In genomic region chr16:58454856-58455255, GRCh38 we compare ENCODE assay signal across 25 cellular contexts. TPM values are rescaled to one million over a fixed set of nuclear protein-coding genes. Genes with fewer than 3 reads are reported as not detected.
DNase-seq lines count a peak whose midpoint lies in the region; ATAC-seq and TF ChIP-seq lines count a peak whose summit lies in the region.
"Had no signal": no experiment of that assay in that cellular context is flagged by ENCODE, and none has a peak within 500 bp of the region (broad histone marks: within the 10 kb centered on the region; RNA-seq: fewer than 3 reads in every experiment).

No MANE protein-coding gene starts in this region.

- H3K36me3 Mint-ChIP-seq in stimulated activated effector memory CD8-positive, alpha-beta T cell treated with anti-CD3 and anti-CD28 coated beads, Interleukin-12 subunit alpha, Interleukin-12 subunit beta, amount 100 ng/mL, for 72 hours: no peaks in the 10 kb centered on the region
- H3K36me3 Mint-ChIP-seq: CD14-positive monocyte; CD4-positive, alpha-beta memory T cell; CD4-positive, CD25-positive, alpha-beta regulatory T cell; CD8-positive, alpha-beta memory T cell had no signal

- peaks cover 10% of the 10 kb centered on the region for H3K4me1 Mint-ChIP-seq in stimulated activated effector memory CD8-positive, alpha-beta T cell treated with anti-CD3 and anti-CD28 coated beads, Interleukin-12 subunit alpha, Interleukin-12 subunit beta, amount 100 ng/mL, for 72 hours
- H3K4me1 Mint-ChIP-seq: CD4-positive, alpha-beta memory T cell; CD4-positive, CD25-positive, alpha-beta regulatory T cell; CD8-positive, alpha-beta memory T cell had no signal

- DNase-seq in activated CD4-positive, alpha-beta T cell treated with anti-CD3 and anti-CD28 coated beads for 48 hours: peak; percentile 21
- no peak for DNase-seq in activated CD4-positive, alpha-beta T cell treated with anti-CD3 and anti-CD28 coated beads for 1 hour
- DNase-seq in head of caudate nucleus (peak in 22 of 42 donors; percentile 29 to 76 (median 54)), posterior vena cava (ENCODE audit: low spot score) (peak; percentile 20), GM13976 (ENCODE audit: low spot score) (no peak), dedifferentiated amniotic fluid mesenchymal stem cell (ENCODE audit: extremely low spot score) (no peak), MG63 (no peak)
- no peak for DNase-seq in stimulated activated effector memory CD8-positive, alpha-beta T cell treated with anti-CD3 and anti-CD28 coated beads, Interleukin-12 subunit alpha, Interleukin-12 subunit beta, amount 100 ng/mL, for 72 hours (ENCODE audit: low spot score in 2 of 2)
- DNase-seq: ACHN; BE2C; C1 segment of cervical spinal cord; CD4-positive, alpha-beta memory T cell; CD4-positive, CD25-positive, alpha-beta regulatory T cell; CD8-positive, alpha-beta memory T cell; COR-L47; DMS 273 treated with DMSO at 0.1 percent for 48 hours; DMS153; DMS53; DMS79; DND-41; EL; GDM1 had no signal

- H3K9me3 Mint-ChIP-seq in stimulated activated effector memory CD8-positive, alpha-beta T cell treated with anti-CD3 and anti-CD28 coated beads, Interleukin-12 subunit alpha, Interleukin-12 subunit beta, amount 100 ng/mL, for 72 hours: no peaks in the 10 kb centered on the region
- H3K9me3 Mint-ChIP-seq: CD4-positive, alpha-beta memory T cell; CD4-positive, CD25-positive, alpha-beta regulatory T cell; CD8-positive, alpha-beta memory T cell had no signal

- in situ Hi-C loops in GM13976 (cut with MboI; ENCODE audit: low sequenced_read_pairs, unreplicated experiment): no loop called here

- H3K4me3 ChIP-seq in MG63: no peak overlapping the region
- H3K4me3 ChIP-seq: BLaER1, GM12878 had no signal

- no peaks in the 10 kb centered on the region for H3K9me3 ChIP-seq in MG63
- H3K9me3 ChIP-seq: BE2C, BLaER1 had no signal

- no peak overlapping the region for H3K4me3 Mint-ChIP-seq in stimulated activated effector memory CD8-positive, alpha-beta T cell treated with anti-CD3 and anti-CD28 coated beads, Interleukin-12 subunit alpha, Interleukin-12 subunit beta, amount 100 ng/mL, for 72 hours
- H3K4me3 Mint-ChIP-seq: CD14-positive monocyte; CD4-positive, alpha-beta memory T cell; CD4-positive, CD25-positive, alpha-beta regulatory T cell; CD8-positive, alpha-beta memory T cell had no signal

- no peak for TF ChIP-seq CTCF in GM13976 (IDR thresholded peaks at IDR 0.05; ENCODE audit: borderline replicate concordance, control extremely low read depth, extremely low read depth, insufficient read depth, missing control alignments)

- H3K27ac Mint-ChIP-seq in stimulated activated effector memory CD8-positive, alpha-beta T cell treated with anti-CD3 and anti-CD28 coated beads, Interleukin-12 subunit alpha, Interleukin-12 subunit beta, amount 100 ng/mL, for 72 hours: peak overlapping the region; percentile 48
- H3K27ac Mint-ChIP-seq: CD4-positive, alpha-beta memory T cell; CD4-positive, CD25-positive, alpha-beta regulatory T cell; CD8-positive, alpha-beta memory T cell had no signal

- no peak for ATAC-seq in stimulated activated effector memory CD8-positive, alpha-beta T cell treated with anti-CD3 and anti-CD28 coated beads, Interleukin-12 subunit alpha, Interleukin-12 subunit beta, amount 100 ng/mL, for 72 hours
- ATAC-seq: GM12878 had no signal

- no peaks in the 10 kb centered on the region for H3K27me3 ChIP-seq in MG63
- H3K27me3 ChIP-seq: BE2C, BLaER1 had no signal

- no peaks in the 10 kb centered on the region for H3K36me3 ChIP-seq in MG63
- H3K36me3 ChIP-seq: BE2C, BLaER1 had no signal

- intact Hi-C loops in head of caudate nucleus (cut with DNase I) (no loop called here), posterior vena cava (cut with DNase I) (no loop called here)

RNA-seq across cellular contexts. Expression of gene NDRG4, which starts 45.1 kb away (rescaled TPM):
- 1 to 10 TPM; 5.8 to 8.6 TPM for total RNA-seq in posterior vena cava
- total RNA-seq in MG63 (2014; rRNA removed; shearing (Covaris generic); ENCODE audit: low replicate concordance): 6.7 and 9.9 TPM in 2 replicates

Comparison
In these comparisons a context has a peak if more than half of its experiments do, and no peak if none do; other contexts are left out.
1. DNase-seq: peak in activated CD4-positive, alpha-beta T cell treated with anti-CD3 and anti-CD28 coated beads for 48 hours (single experiment), head of caudate nucleus (22 of 42) and posterior vena cava (single experiment); none in activated CD4-positive, alpha-beta T cell treated with anti-CD3 and anti-CD28 coated beads for 1 hour (single experiment), stimulated activated effector memory CD8-positive, alpha-beta T cell treated with anti-CD3 and anti-CD28 coated beads, Interleukin-12 subunit alpha, Interleukin-12 subunit beta, amount 100 ng/mL, for 72 hours (0 of 2), GM13976 (single experiment), dedifferentiated amniotic fluid mesenchymal stem cell (single experiment) and MG63 (single experiment).